In genomic region chrX:110310000-110310790, GRCh38 we compare ENCODE assay signal across 12 cellular contexts. TPM values are rescaled to one million over a fixed set of nuclear protein-coding genes. Genes with fewer than 3 reads are reported as not detected.
DNase-seq lines count a peak whose midpoint lies in the region; ATAC-seq and TF ChIP-seq lines count a peak whose summit lies in the region.
"Had no signal": no experiment of that assay in that cellular context is flagged by ENCODE, and none has a peak within 500 bp of the region (broad histone marks: within the 10 kb centered on the region; RNA-seq: fewer than 3 reads in every experiment).

No MANE protein-coding gene starts in this region.

- no peaks in the 10 kb centered on the region for H3K9me3 Mint-ChIP-seq in MCF 10A (ENCODE audit: unreplicated experiment)
- no peaks in the 10 kb centered on the region for H3K9me3 Mint-ChIP-seq in activated T-helper 1 cell treated with anti-CD3 and anti-CD28 coated beads, Interleukin-12 subunit alpha, Interleukin-12 subunit beta, Interleukin-2, Interleukin-4 antibody, amounts not matched to agents 30 ng/mL and 10 ng/mL and 1 ng/mL, durations not matched to agents 14 hours and 24 hours and 36 hours
- H3K9me3 Mint-ChIP-seq in stimulated activated effector memory CD8-positive, alpha-beta T cell treated with anti-CD3 and anti-CD28 coated beads, Interleukin-12 subunit alpha, Interleukin-12 subunit beta, amount 100 ng/mL, for 72 hours, result no peaks in the 10 kb centered on the region
- H3K9me3 Mint-ChIP-seq: immature natural killer cell; stimulated activated memory B cell treated with anti-CD40 and anti-IgM and Interleukin-4, amounts not matched to agents 10 μg/mL and 1 μg/mL and 100 μg/mL, for 72 hours had no signal

- peaks cover 3% of the 10 kb centered on the region for H3K27me3 ChIP-seq in mammary epithelial cell (ENCODE audit: insufficient read depth, low read length)

- H3K4me1 Mint-ChIP-seq in MCF 10A (ENCODE audit: insufficient read depth, unreplicated experiment), result peaks cover 14% of the 10 kb centered on the region
- peaks cover 46% of the 10 kb centered on the region for H3K4me1 Mint-ChIP-seq in activated T-helper 1 cell treated with anti-CD3 and anti-CD28 coated beads, Interleukin-12 subunit alpha, Interleukin-12 subunit beta, Interleukin-2, Interleukin-4 antibody, amounts not matched to agents 30 ng/mL and 10 ng/mL and 1 ng/mL, durations not matched to agents 14 hours and 24 hours and 36 hours (ENCODE audit: low read depth)
- H3K4me1 Mint-ChIP-seq in stimulated activated effector memory CD8-positive, alpha-beta T cell treated with anti-CD3 and anti-CD28 coated beads, Interleukin-12 subunit alpha, Interleukin-12 subunit beta, amount 100 ng/mL, for 72 hours, result peaks cover 33% of the 10 kb centered on the region

- H3K36me3 ChIP-seq in mammary epithelial cell (ENCODE audit: insufficient read depth, low read length), result no peaks in the 10 kb centered on the region

- in situ Hi-C loops in mammary epithelial cell (cut with MboI; ENCODE audit: low sequenced_read_pairs in 2 of 2), result no loop called here

- CTCF ChIA-PET in MCF 10A (lab: Yijun Ruan, JAX), result interaction anchor here (0.6 to 1.1 kb wide), 6 partner anchors 12 to 100 kb away, joined by 3 to 5 read pairs (median 3); no protein-coding TSS in a partner anchor
- CTCF ChIA-PET in mammary epithelial cell (lab: Charles Lee; ENCODE audit: low non-redundant PET), result no interaction called here

- no peak for ATAC-seq in stimulated activated effector memory CD8-positive, alpha-beta T cell treated with anti-CD3 and anti-CD28 coated beads, Interleukin-12 subunit alpha, Interleukin-12 subunit beta, amount 100 ng/mL, for 72 hours

- BruUV-seq in MCF 10A (replicated peaks; lab: Mats Ljungman, UMichigan), result no TSS peak
- no TSS peak for BruUV-seq in mammary epithelial cell (replicated peaks; lab: Mats Ljungman, UMichigan)

- H3K79me2 ChIP-seq in mammary epithelial cell (ENCODE audit: insufficient read depth, low read length), result peaks cover 94% of the 10 kb centered on the region

- H3K27ac ChIP-seq in mammary epithelial cell (ENCODE audit: insufficient read depth, low read depth, low read length) (no peak overlapping the region), coronary artery (no peak overlapping the region)

- intact Hi-C loops in MCF 10A (cut with micrococcal nuclease) (no loop called here), mammary epithelial cell (cut with micrococcal nuclease) (no loop called here)
- intact Hi-C loops in activated T-helper 1 cell treated with anti-CD3 and anti-CD28 coated beads, Interleukin-12 subunit alpha, Interleukin-12 subunit beta, Interleukin-2, Interleukin-4 antibody, amounts not matched to agents 30 ng/mL and 10 ng/mL and 1 ng/mL, durations not matched to agents 14 hours and 24 hours and 36 hours (cut with micrococcal nuclease), result loop anchor here (2.0 to 10.0 kb wide), 4 partner anchors 43 to 815 kb away; partner anchors contain the start of gene ACSL4

- WGBS in mammary epithelial cell (ENCODE audit: low coverage, missing lambda C conversion rate), result 44% methylated on average over 1 of the region's 1 CpG

- H3K4me3 Mint-ChIP-seq in MCF 10A (ENCODE audit: unreplicated experiment), result no peak overlapping the region
- H3K4me3 Mint-ChIP-seq in activated T-helper 1 cell treated with anti-CD3 and anti-CD28 coated beads, Interleukin-12 subunit alpha, Interleukin-12 subunit beta, Interleukin-2, Interleukin-4 antibody, amounts not matched to agents 30 ng/mL and 10 ng/mL and 1 ng/mL, durations not matched to agents 14 hours and 24 hours and 36 hours, result peak overlapping the region; percentile 68
- peak overlapping the region; percentile 51 for H3K4me3 Mint-ChIP-seq in stimulated activated effector memory CD8-positive, alpha-beta T cell treated with anti-CD3 and anti-CD28 coated beads, Interleukin-12 subunit alpha, Interleukin-12 subunit beta, amount 100 ng/mL, for 72 hours
- H3K4me3 Mint-ChIP-seq: stimulated activated memory B cell treated with anti-CD40 and anti-IgM and Interleukin-4, amounts not matched to agents 10 μg/mL and 1 μg/mL and 100 μg/mL, for 72 hours had no signal

- H3K9ac ChIP-seq in mammary epithelial cell (ENCODE audit: insufficient read depth, low read length), result no peak overlapping the region

- H3K4me3 ChIP-seq in mammary epithelial cell (replicated peaks in 1 of 3; ENCODE audit: insufficient read depth in 1 of 3, low read depth in 2 of 3, low read length in 3 of 3) (no peak overlapping the region), LNCaP clone FGC (ENCODE audit: low read depth, low read length) (no peak overlapping the region), coronary artery (no peak overlapping the region)

- H3K9me3 ChIP-seq in mammary epithelial cell (replicated peaks; ENCODE audit: insufficient read depth, low read length), result no peaks in the 10 kb centered on the region

- no peaks in the 10 kb centered on the region for H3K4me1 ChIP-seq in mammary epithelial cell (ENCODE audit: insufficient read depth, low read length)

- H3K27me3 Mint-ChIP-seq in MCF 10A (ENCODE audit: insufficient read depth, unreplicated experiment), result peaks cover 68% of the 10 kb centered on the region
- H3K27me3 Mint-ChIP-seq in activated T-helper 1 cell treated with anti-CD3 and anti-CD28 coated beads, Interleukin-12 subunit alpha, Interleukin-12 subunit beta, Interleukin-2, Interleukin-4 antibody, amounts not matched to agents 30 ng/mL and 10 ng/mL and 1 ng/mL, durations not matched to agents 14 hours and 24 hours and 36 hours (ENCODE audit: insufficient read depth), result no peaks in the 10 kb centered on the region
- H3K27me3 Mint-ChIP-seq: stimulated activated memory B cell treated with anti-CD40 and anti-IgM and Interleukin-4, amounts not matched to agents 10 μg/mL and 1 μg/mL and 100 μg/mL, for 72 hours had no signal

- H4K20me1 ChIP-seq in mammary epithelial cell (ENCODE audit: insufficient read depth, low read length), result no peaks in the 10 kb centered on the region

- no peaks in the 10 kb centered on the region for H3K36me3 Mint-ChIP-seq in MCF 10A (ENCODE audit: insufficient read depth, unreplicated experiment)
- peaks cover 4% of the 10 kb centered on the region for H3K36me3 Mint-ChIP-seq in activated T-helper 1 cell treated with anti-CD3 and anti-CD28 coated beads, Interleukin-12 subunit alpha, Interleukin-12 subunit beta, Interleukin-2, Interleukin-4 antibody, amounts not matched to agents 30 ng/mL and 10 ng/mL and 1 ng/mL, durations not matched to agents 14 hours and 24 hours and 36 hours (ENCODE audit: low read depth)
- no peaks in the 10 kb centered on the region for H3K36me3 Mint-ChIP-seq in stimulated activated effector memory CD8-positive, alpha-beta T cell treated with anti-CD3 and anti-CD28 coated beads, Interleukin-12 subunit alpha, Interleukin-12 subunit beta, amount 100 ng/mL, for 72 hours
- H3K36me3 Mint-ChIP-seq: immature natural killer cell; stimulated activated memory B cell treated with anti-CD40 and anti-IgM and Interleukin-4, amounts not matched to agents 10 μg/mL and 1 μg/mL and 100 μg/mL, for 72 hours had no signal

- dilution Hi-C loops in mammary epithelial cell (cut with HindIII; ENCODE audit: low sequenced_read_pairs), result loop anchor here (5.0 kb wide), 1 partner anchor 97 kb away; no protein-coding TSS in a partner anchor

- no peak overlapping the region for H3K27ac Mint-ChIP-seq in MCF 10A (ENCODE audit: low read depth, unreplicated experiment)
- H3K27ac Mint-ChIP-seq in activated T-helper 1 cell treated with anti-CD3 and anti-CD28 coated beads, Interleukin-12 subunit alpha, Interleukin-12 subunit beta, Interleukin-2, Interleukin-4 antibody, amounts not matched to agents 30 ng/mL and 10 ng/mL and 1 ng/mL, durations not matched to agents 14 hours and 24 hours and 36 hours, result peak overlapping the region; percentile 82
- H3K27ac Mint-ChIP-seq in stimulated activated effector memory CD8-positive, alpha-beta T cell treated with anti-CD3 and anti-CD28 coated beads, Interleukin-12 subunit alpha, Interleukin-12 subunit beta, amount 100 ng/mL, for 72 hours, result peak overlapping the region; percentile 81

- TF ChIP-seq CTCF in MCF 10A (IDR thresholded peaks at IDR 0.05; ENCODE audit: unreplicated experiment) (no peak), mammary epithelial cell (conservative IDR thresholded peaks at IDR 0.05 in 1 of 2, IDR thresholded peaks at IDR 0.05 in 1 of 2; ENCODE audit: extremely low read depth in 1 of 2, insufficient read depth in 1 of 2, low read depth in 1 of 2, low read length in 2 of 2) (no peak), LNCaP clone FGC (IDR thresholded peaks at IDR 0.05; ENCODE audit: control insufficient read depth, extremely low read depth, insufficient read depth) (no peak), coronary artery (IDR thresholded peaks at IDR 0.05) (no peak)

- H3K4me2 ChIP-seq in mammary epithelial cell (ENCODE audit: insufficient read depth, low read depth, low read length), result no peak overlapping the region

- DNase-seq in MCF 10A (ENCODE audit: unreplicated experiment) (peak; percentile 65), mammary epithelial cell (no peak), LNCaP clone FGC (ENCODE audit: low read depth) (peak; percentile 19), NCI-H1436 (lab: John Stamatoyannopoulos, UW) (no peak), coronary artery (ENCODE audit: low spot score) (no peak)
- no peak for DNase-seq in activated T-helper 1 cell treated with anti-CD3 and anti-CD28 coated beads, Interleukin-12 subunit alpha, Interleukin-12 subunit beta, Interleukin-2, Interleukin-4 antibody, amounts not matched to agents 30 ng/mL and 10 ng/mL and 1 ng/mL, durations not matched to agents 14 hours and 24 hours and 36 hours (ENCODE audit: low spot score)
- no peak for DNase-seq in stimulated activated effector memory CD8-positive, alpha-beta T cell treated with anti-CD3 and anti-CD28 coated beads, Interleukin-12 subunit alpha, Interleukin-12 subunit beta, amount 100 ng/mL, for 72 hours (ENCODE audit: low spot score in 2 of 2)
- no peak for DNase-seq in activated CD4-positive, CD25-positive, alpha-beta regulatory T cell treated with anti-CD3 and anti-CD28 coated beads, Interleukin-2, amount 50 U/mL, for 72 hours
- DNase-seq: anterior cingulate cortex, NCI-H774 had no signal

- H2AFZ ChIP-seq in mammary epithelial cell (ENCODE audit: low read depth, low read length), result no peak overlapping the region

- POLR2A ChIA-PET in MCF 10A (lab: Yijun Ruan, JAX), result interaction anchor here (0.5 to 1.8 kb wide), 9 partner anchors 8 to 131 kb away, joined by 3 to 6 read pairs (median 4); no protein-coding TSS in a partner anchor

RNA-seq across cellular contexts. Expression of gene AMMECR1, which starts 7.7 kb away (rescaled TPM):
- total RNA-seq in MCF 10A (2022) (20.8 and 27.0 TPM in 2 replicates), mammary epithelial cell (10 to 100 TPM; 21.0 to 22.7 TPM)
- polyA plus RNA-seq in mammary epithelial cell, result 12.4 TPM
- polyA minus RNA-seq in mammary epithelial cell, result 23.7 TPM
- 11.9 and 14.1 TPM in 2 replicates for total RNA-seq in activated T-helper 1 cell treated with anti-CD3 and anti-CD28 coated beads, Interleukin-12 subunit alpha, Interleukin-12 subunit beta, Interleukin-2, Interleukin-4 antibody, amounts not matched to agents 30 ng/mL and 10 ng/mL and 1 ng/mL, durations not matched to agents 14 hours and 24 hours and 36 hours

RNA-seq across cellular contexts. Expression of gene RTL9, which starts 48.5 kb away (rescaled TPM):
- total RNA-seq in MCF 10A (2022) (not detected in 2 replicates), mammary epithelial cell (under 1 TPM in 1 of 2 donors, not detected in 1; 0.26 TPM)
- 0.02 TPM for polyA plus RNA-seq in mammary epithelial cell
- not detected for polyA minus RNA-seq in mammary epithelial cell
- not detected in 2 replicates for total RNA-seq in activated T-helper 1 cell treated with anti-CD3 and anti-CD28 coated beads, Interleukin-12 subunit alpha, Interleukin-12 subunit beta, Interleukin-2, Interleukin-4 antibody, amounts not matched to agents 30 ng/mL and 10 ng/mL and 1 ng/mL, durations not matched to agents 14 hours and 24 hours and 36 hours
- polyA plus RNA-seq: immature natural killer cell had no signal

Comparison
In these comparisons a context has a peak if more than half of its experiments do, and no peak if none do; other contexts are left out.
1. DNase-seq: peak in MCF 10A (single experiment) and LNCaP clone FGC (single experiment); none in mammary epithelial cell (single experiment), activated T-helper 1 cell treated with anti-CD3 and anti-CD28 coated beads, Interleukin-12 subunit alpha, Interleukin-12 subunit beta, Interleukin-2, Interleukin-4 antibody, amounts not matched to agents 30 ng/mL and 10 ng/mL and 1 ng/mL, durations not matched to agents 14 hours and 24 hours and 36 hours (single experiment), stimulated activated effector memory CD8-positive, alpha-beta T cell treated with anti-CD3 and anti-CD28 coated beads, Interleukin-12 subunit alpha, Interleukin-12 subunit beta, amount 100 ng/mL, for 72 hours (0 of 2), NCI-H1436 (single experiment), activated CD4-positive, CD25-positive, alpha-beta regulatory T cell treated with anti-CD3 and anti-CD28 coated beads, Interleukin-2, amount 50 U/mL, for 72 hours (single experiment) and coronary artery (single experiment).